Comparison of ENCODE assay signal across 8 cellular contexts in genomic region chr3:141498592-141499223, GRCh38. TPM values are rescaled to one million over a fixed set of nuclear protein-coding genes. Genes with fewer than 3 reads are reported as not detected.
DNase-seq lines count a peak whose midpoint lies in the region; ATAC-seq and TF ChIP-seq lines count a peak whose summit lies in the region.

No MANE protein-coding gene starts in this region.

- H3K9ac ChIP-seq in SU-DHL-6 (ENCODE audit: low read length) (no peak overlapping the region), PC-3 (ENCODE audit: low read length) (no peak overlapping the region)

- H3K9me2 ChIP-seq in SU-DHL-6 (replicated peaks; ENCODE audit: insufficient read depth, low read length) (no peaks in the 10 kb centered on the region), PC-3 (replicated peaks; ENCODE audit: low read length) (no peaks in the 10 kb centered on the region)

- POLR2A ChIA-PET in PC-3 (lab: Charles Lee; ENCODE audit: unreplicated experiment) = no interaction called here

- H3K4me1 ChIP-seq in PC-3 (ENCODE audit: insufficient read depth, low read length) = no peaks in the 10 kb centered on the region

- peak overlapping the region; percentile 85 for H3K4me3 Mint-ChIP-seq in activated naive CD8-positive, alpha-beta T cell

- 0 out of 2 replicates have a peak, but pooled peaks cover 2% of the 10 kb centered on the region for H4K20me1 ChIP-seq in SU-DHL-6 (ENCODE audit: low read depth, low read length)
- H4K20me1 ChIP-seq in PC-3 (ENCODE audit: low read length) = no peaks in the 10 kb centered on the region

- BruUV-seq in PC-3 (replicated peaks; lab: Mats Ljungman, UMichigan) = no TSS peak

- H3K27ac ChIP-seq in SU-DHL-6 (ENCODE audit: low read depth, low read length) = peak overlapping the region; percentile 32
- peak overlapping the region in 1 of 2 donors; percentile 36 for H3K27ac ChIP-seq in coronary artery
- no peak overlapping the region for H3K27ac ChIP-seq in PC-3 (ENCODE audit: low read length)

- H3K27me3 Mint-ChIP-seq in activated naive CD8-positive, alpha-beta T cell = no peaks in the 10 kb centered on the region

- H3K27me3 ChIP-seq in SU-DHL-6 (ENCODE audit: low read length) (no peaks in the 10 kb centered on the region), PC-3 (ENCODE audit: low read length) (no peaks in the 10 kb centered on the region)

- H3K9me3 ChIP-seq in SU-DHL-6 (ENCODE audit: insufficient read depth, low read length) = no peaks in the 10 kb centered on the region
- no peaks in the 10 kb centered on the region for H3K9me3 ChIP-seq in PC-3 (ENCODE audit: low read length)

- H3K79me2 ChIP-seq in SU-DHL-6 (ENCODE audit: insufficient read depth, low read length) (peaks cover 37% of the 10 kb centered on the region), PC-3 (ENCODE audit: low read length) (peaks cover 65% of the 10 kb centered on the region)

- peak overlapping the region; percentile 7 for H3K4me3 ChIP-seq in SU-DHL-6 (ENCODE audit: insufficient read depth, low read length, poor library complexity, severe bottlenecking)
- H3K4me3 ChIP-seq in coronary artery = no peak overlapping the region
- no peak overlapping the region for H3K4me3 ChIP-seq in PC-3 (ENCODE audit: low read length)

- H3F3A ChIP-seq in SU-DHL-6 (ENCODE audit: insufficient read depth) (peaks cover 8% of the 10 kb centered on the region; the same call in 1 of the 2 replicates), PC-3 (ENCODE audit: low read length, unreplicated experiment) (no peaks in the 10 kb centered on the region)

- DNase-seq in stimulated activated CD4-positive, alpha-beta T cell treated with anti-CD3 and anti-CD28 coated beads, Interleukin-12 subunit alpha, Interleukin-12 subunit beta, amount 100 ng/mL, for 24 hours (ENCODE audit: low read depth in 2 of 2) = peak; percentile 68 to 77
- DNase-seq in GOT3 (lab: John Stamatoyannopoulos, UW) (no peak), coronary artery (ENCODE audit: low spot score) (no peak), PC-3 (no peak)

- no peak for TF ChIP-seq CTCF in SU-DHL-6 (IDR thresholded peaks at IDR 0.05; ENCODE audit: insufficient read depth, low read length, poor library complexity, severe bottlenecking)
- no peak for TF ChIP-seq CTCF in coronary artery (IDR thresholded peaks at IDR 0.05)
- no peak for TF ChIP-seq CTCF in PC-3 (conservative IDR thresholded peaks at IDR 0.05; ENCODE audit: low read depth, low read length)

- peaks cover 35% of the 10 kb centered on the region for H3K4me1 Mint-ChIP-seq in activated naive CD8-positive, alpha-beta T cell (ENCODE audit: low read depth)

- H3K36me3 Mint-ChIP-seq in activated naive CD8-positive, alpha-beta T cell = peaks cover 11% of the 10 kb centered on the region

- H2AFZ ChIP-seq in SU-DHL-6 (ENCODE audit: low read depth, low read length, severe bottlenecking) (no peak overlapping the region), PC-3 (ENCODE audit: low read length) (no peak overlapping the region)

- CTCF ChIA-PET in PC-3 (lab: Charles Lee) = no interaction called here

- H3K9me3 Mint-ChIP-seq in activated naive CD8-positive, alpha-beta T cell (ENCODE audit: low read depth) = peaks cover 6% of the 10 kb centered on the region

- H3K36me3 ChIP-seq in SU-DHL-6 (ENCODE audit: low read length) = no peaks in the 10 kb centered on the region
- no peaks in the 10 kb centered on the region for H3K36me3 ChIP-seq in PC-3 (ENCODE audit: low read depth, low read length)

- H3K27ac Mint-ChIP-seq in activated naive CD8-positive, alpha-beta T cell = no peak overlapping the region

- H3K4me2 ChIP-seq in SU-DHL-6 (ENCODE audit: low read depth, low read length, poor library complexity, severe bottlenecking) = peak overlapping the region; percentile 45
- no peak overlapping the region for H3K4me2 ChIP-seq in PC-3 (ENCODE audit: low read length)

- intact Hi-C loops in PC-3 (cut with micrococcal nuclease) = no loop called here

- peak; percentile 97 for ATAC-seq in GM19023 (IDR thresholded peaks at IDR 0.05; ENCODE audit: unreplicated experiment)
- peak; percentile 90 for ATAC-seq in HG03060 (IDR thresholded peaks at IDR 0.05; ENCODE audit: low read depth, unreplicated experiment)
- no peak for ATAC-seq in PC-3

RNA-seq across cellular contexts. Expression of gene RASA2, which starts 11.9 kb away (rescaled TPM):
- total RNA-seq in PC-3 (2014; rRNA removed) = 3.7 and 4.0 TPM in 2 replicates

Comparison
In these comparisons a context has a peak if more than half of its experiments do, and no peak if none do; other contexts are left out.
1. DNase-seq: peak in stimulated activated CD4-positive, alpha-beta T cell treated with anti-CD3 and anti-CD28 coated beads, Interleukin-12 subunit alpha, Interleukin-12 subunit beta, amount 100 ng/mL, for 24 hours (2 of 2); none in GOT3 (single experiment), coronary artery (single experiment) and PC-3 (single experiment).